In the genomic region with DNA sequence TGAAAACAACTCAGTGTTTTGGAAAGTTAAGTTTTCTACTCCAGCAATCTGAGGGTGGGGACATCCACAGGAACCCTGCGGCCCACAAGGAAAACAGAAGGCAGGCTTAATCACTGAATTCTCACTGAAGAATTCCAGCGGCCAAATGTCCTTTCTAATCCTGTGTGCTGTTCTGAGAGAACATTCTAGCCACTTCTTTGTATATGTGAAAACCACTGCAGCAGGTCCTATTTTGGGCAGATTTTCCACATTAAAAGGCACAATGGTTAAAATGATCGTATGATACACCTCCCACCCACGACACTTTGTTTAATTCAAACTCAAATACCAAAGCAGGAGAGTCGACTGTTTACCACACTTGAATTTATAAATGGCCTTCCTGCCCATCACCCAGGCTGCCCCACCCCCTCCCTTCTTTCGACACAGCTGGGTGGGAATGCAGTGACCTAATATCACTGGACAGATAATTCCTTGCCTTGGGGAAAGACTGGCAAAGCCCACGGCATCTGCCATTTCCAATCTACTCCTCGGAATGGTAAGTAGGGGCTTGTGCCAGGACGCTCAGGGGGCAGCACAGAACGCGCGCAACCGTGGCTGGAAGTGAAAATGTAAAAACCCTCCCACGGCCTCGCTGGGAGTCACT, we compare ENCODE assay signal across 1 cellular context.
TF ChIP-seq lines count a peak whose summit lies in the region.

No MANE protein-coding gene starts in this region.

TF ChIP-seq in WTC11, 78 proteins besides CTCF, POLR2A, EP300 and RAD21 (continued from another document):
- TF ChIP-seq, protein P1, sequence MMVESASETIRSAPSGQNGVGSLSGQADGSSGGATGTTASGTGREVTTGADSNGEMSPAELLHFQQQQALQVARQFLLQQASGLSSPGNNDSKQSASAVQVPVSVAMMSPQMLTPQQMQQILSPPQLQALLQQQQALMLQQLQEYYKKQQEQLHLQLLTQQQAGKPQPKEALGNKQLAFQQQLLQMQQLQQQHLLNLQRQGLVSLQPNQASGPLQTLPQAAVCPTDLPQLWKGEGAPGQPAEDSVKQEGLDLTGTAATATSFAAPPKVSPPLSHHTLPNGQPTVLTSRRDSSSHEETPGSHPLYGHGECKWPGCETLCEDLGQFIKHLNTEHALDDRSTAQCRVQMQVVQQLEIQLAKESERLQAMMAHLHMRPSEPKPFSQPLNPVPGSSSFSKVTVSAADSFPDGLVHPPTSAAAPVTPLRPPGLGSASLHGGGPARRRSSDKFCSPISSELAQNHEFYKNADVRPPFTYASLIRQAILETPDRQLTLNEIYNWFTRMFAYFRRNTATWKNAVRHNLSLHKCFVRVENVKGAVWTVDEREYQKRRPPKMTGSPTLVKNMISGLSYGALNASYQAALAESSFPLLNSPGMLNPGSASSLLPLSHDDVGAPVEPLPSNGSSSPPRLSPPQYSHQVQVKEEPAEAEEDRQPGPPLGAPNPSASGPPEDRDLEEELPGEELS (CRISPR knock-in tag; IDR thresholded peaks at IDR 0.05), result no peak
- TF ChIP-seq, protein P2, sequence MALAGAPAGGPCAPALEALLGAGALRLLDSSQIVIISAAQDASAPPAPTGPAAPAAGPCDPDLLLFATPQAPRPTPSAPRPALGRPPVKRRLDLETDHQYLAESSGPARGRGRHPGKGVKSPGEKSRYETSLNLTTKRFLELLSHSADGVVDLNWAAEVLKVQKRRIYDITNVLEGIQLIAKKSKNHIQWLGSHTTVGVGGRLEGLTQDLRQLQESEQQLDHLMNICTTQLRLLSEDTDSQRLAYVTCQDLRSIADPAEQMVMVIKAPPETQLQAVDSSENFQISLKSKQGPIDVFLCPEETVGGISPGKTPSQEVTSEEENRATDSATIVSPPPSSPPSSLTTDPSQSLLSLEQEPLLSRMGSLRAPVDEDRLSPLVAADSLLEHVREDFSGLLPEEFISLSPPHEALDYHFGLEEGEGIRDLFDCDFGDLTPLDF (CRISPR knock-in tag; IDR thresholded peaks at IDR 0.05), result no peak
- no peak for TF ChIP-seq RELA (CRISPR knock-in tag; IDR thresholded peaks at IDR 0.05; ENCODE audit: borderline replicate concordance)
